9 cellular contexts compared by ENCODE assay signal in genomic region chr10:129853236-129853946, GRCh38.
DNase-seq lines count a peak whose midpoint lies in the region; ATAC-seq, FAIRE-seq and TF ChIP-seq lines count a peak whose summit lies in the region.
"Had no signal": no experiment of that assay in that cellular context is flagged by ENCODE, and none has a peak within 500 bp of the region (broad histone marks: within the 10 kb centered on the region; RNA-seq: fewer than 3 reads in every experiment).

No MANE protein-coding gene starts in this region.

- CTCF ChIA-PET in CD8-positive, alpha-beta T cell (lab: Charles Lee): interaction anchor here (1.1 kb wide), 1 partner anchor 16 kb away, joined by 3 read pairs; no protein-coding TSS in a partner anchor

- peaks cover 4% of the 10 kb centered on the region for H3K9me3 Mint-ChIP-seq in mesothelial cell of epicardium
- H3K9me3 Mint-ChIP-seq in CD8-positive, alpha-beta T cell: peaks cover 3% of the 10 kb centered on the region
- H3K9me3 Mint-ChIP-seq: activated CD4-positive, alpha-beta memory T cell treated with anti-CD3 and anti-CD28 coated beads for 36 hours had no signal

- no peak for ATAC-seq in CD8-positive, alpha-beta T cell
- ATAC-seq in HG03442 (IDR thresholded peaks at IDR 0.05; ENCODE audit: unreplicated experiment): no peak

- DNase-seq in Caki2 (ENCODE audit: low read depth) (peak; percentile 59), bronchial epithelial cell (ENCODE audit: low read depth) (peak; percentile 10), mesothelial cell of epicardium (ENCODE audit: low spot score in 2 of 2, unreplicated experiment in 2 of 2) (no peak), NCI-H2081 (lab: John Stamatoyannopoulos, UW) (no peak)
- DNase-seq in CD8-positive, alpha-beta T cell: no peak
- DNase-seq in activated CD4-positive, alpha-beta T cell treated with anti-CD3 and anti-CD28 coated beads for 4 hours: no peak
- DNase-seq: activated CD4-positive, alpha-beta memory T cell treated with anti-CD3 and anti-CD28 coated beads for 36 hours had no signal

- no peaks in the 10 kb centered on the region for H3K36me3 ChIP-seq in Loucy (ENCODE audit: insufficient read depth, low read length)
- H3K36me3 ChIP-seq in bronchial epithelial cell (ENCODE audit: control insufficient read depth, insufficient read depth, low read length): no peaks in the 10 kb centered on the region
- H3K36me3 ChIP-seq in CD8-positive, alpha-beta T cell (ENCODE audit: insufficient read depth, low read length): no peaks in the 10 kb centered on the region

- no peaks in the 10 kb centered on the region for H3K9me2 ChIP-seq in Loucy (replicated peaks; ENCODE audit: low read depth, low read length)

- H3K27me3 Mint-ChIP-seq in mesothelial cell of epicardium (ENCODE audit: low read depth): peaks cover 11% of the 10 kb centered on the region
- H3K27me3 Mint-ChIP-seq in CD8-positive, alpha-beta T cell (ENCODE audit: low read depth): peaks cover 8% of the 10 kb centered on the region

- H2AFZ ChIP-seq in Loucy (ENCODE audit: low read length): peak overlapping the region; percentile 47; the same call in 1 of the 2 replicates

- POLR2A ChIA-PET in CD8-positive, alpha-beta T cell (lab: Charles Lee): no interaction called here

- no peaks in the 10 kb centered on the region for H4K20me1 ChIP-seq in Loucy (ENCODE audit: insufficient read depth, low read length, poor library complexity, severe bottlenecking)

- H3K4me1 ChIP-seq in Loucy (ENCODE audit: insufficient read depth, low read length, poor library complexity, severe bottlenecking): no peaks in the 10 kb centered on the region
- no peaks in the 10 kb centered on the region for H3K4me1 ChIP-seq in CD8-positive, alpha-beta T cell (ENCODE audit: insufficient read depth, low read length)

- TF ChIP-seq CTCF in Loucy (conservative IDR thresholded peaks at IDR 0.05; ENCODE audit: low read length) (peak; percentile 57), bronchial epithelial cell (IDR thresholded peaks at IDR 0.05; ENCODE audit: insufficient read depth, low read length, severe bottlenecking) (no peak), mesothelial cell of epicardium (IDR thresholded peaks at IDR 0.05; ENCODE audit: unreplicated experiment) (peak; percentile 36)
- TF ChIP-seq CTCF in CD8-positive, alpha-beta T cell (IDR thresholded peaks at IDR 0.05): no peak

- H3K4me1 Mint-ChIP-seq in mesothelial cell of epicardium: peaks cover 4% of the 10 kb centered on the region
- no peaks in the 10 kb centered on the region for H3K4me1 Mint-ChIP-seq in CD8-positive, alpha-beta T cell (ENCODE audit: low read depth)

- no peak overlapping the region for H3K9ac ChIP-seq in Loucy (ENCODE audit: low read depth, low read length, poor library complexity, severe bottlenecking)

- H3K4me2 ChIP-seq in Loucy (ENCODE audit: low read depth, low read length, poor library complexity, severe bottlenecking): no peak overlapping the region

- no peaks in the 10 kb centered on the region for H3K27me3 ChIP-seq in Loucy (ENCODE audit: insufficient read depth, low read length, poor library complexity, severe bottlenecking)
- no peaks in the 10 kb centered on the region for H3K27me3 ChIP-seq in bronchial epithelial cell (ENCODE audit: control insufficient read depth, insufficient read depth, low read length)
- H3K27me3 ChIP-seq in CD8-positive, alpha-beta T cell (ENCODE audit: insufficient read depth, low read length): no peaks in the 10 kb centered on the region

- H3K27ac ChIP-seq in CD8-positive, alpha-beta T cell (ENCODE audit: low read depth, low read length): no peak overlapping the region

- H3K4me3 ChIP-seq in Loucy (ENCODE audit: low read length, poor library complexity, severe bottlenecking) (no peak overlapping the region), bronchial epithelial cell (ENCODE audit: low read depth, low read length) (no peak overlapping the region)
- no peak overlapping the region for H3K4me3 ChIP-seq in CD8-positive, alpha-beta T cell (ENCODE audit: low read depth, low read length)

- in situ Hi-C loops in Caki2 (cut with HindIII; ENCODE audit: low pct_unique_long_range_greater_than_20kb, low sequenced_read_pairs): no loop called here

- intact Hi-C loops in CD8-positive, alpha-beta T cell (cut with DNase I, micrococcal nuclease): no loop called here

- no peaks in the 10 kb centered on the region for H3K36me3 Mint-ChIP-seq in mesothelial cell of epicardium
- H3K36me3 Mint-ChIP-seq in CD8-positive, alpha-beta T cell: no peaks in the 10 kb centered on the region
- H3K36me3 Mint-ChIP-seq: activated CD4-positive, alpha-beta memory T cell treated with anti-CD3 and anti-CD28 coated beads for 36 hours had no signal

- H3F3A ChIP-seq in Loucy (ENCODE audit: low read depth): no peaks in the 10 kb centered on the region

- H3K9me3 ChIP-seq in Loucy (ENCODE audit: insufficient read depth, low read depth, low read length): no peaks in the 10 kb centered on the region
- H3K9me3 ChIP-seq in CD8-positive, alpha-beta T cell (ENCODE audit: low read length): no peaks in the 10 kb centered on the region

- H3K79me2 ChIP-seq in Loucy (ENCODE audit: insufficient read depth, low read length): no peaks in the 10 kb centered on the region

- no peak for FAIRE-seq in bronchial epithelial cell (lab: Jason Lieb, UNC)

- no peak overlapping the region for H3K4me3 Mint-ChIP-seq in mesothelial cell of epicardium
- no peak overlapping the region for H3K4me3 Mint-ChIP-seq in CD8-positive, alpha-beta T cell
- H3K4me3 Mint-ChIP-seq: activated CD4-positive, alpha-beta memory T cell treated with anti-CD3 and anti-CD28 coated beads for 36 hours had no signal

- no peak overlapping the region for H3K27ac Mint-ChIP-seq in mesothelial cell of epicardium
- H3K27ac Mint-ChIP-seq in CD8-positive, alpha-beta T cell: no peak overlapping the region
- H3K27ac Mint-ChIP-seq: activated CD4-positive, alpha-beta memory T cell treated with anti-CD3 and anti-CD28 coated beads for 36 hours had no signal

Comparison
In these comparisons a context has a peak if more than half of its experiments do, and no peak if none do; other contexts are left out.
1. DNase-seq: peak in Caki2 (single experiment) and bronchial epithelial cell (single experiment); none in mesothelial cell of epicardium (0 of 2), CD8-positive, alpha-beta T cell (0 of 7), NCI-H2081 (0 of 2) and activated CD4-positive, alpha-beta T cell treated with anti-CD3 and anti-CD28 coated beads for 4 hours (0 of 2).
2. CTCF ChIP-seq: peak in Loucy (single experiment) and mesothelial cell of epicardium (single experiment); none in bronchial epithelial cell (single experiment) and CD8-positive, alpha-beta T cell (single experiment).